In the genomic region with DNA sequence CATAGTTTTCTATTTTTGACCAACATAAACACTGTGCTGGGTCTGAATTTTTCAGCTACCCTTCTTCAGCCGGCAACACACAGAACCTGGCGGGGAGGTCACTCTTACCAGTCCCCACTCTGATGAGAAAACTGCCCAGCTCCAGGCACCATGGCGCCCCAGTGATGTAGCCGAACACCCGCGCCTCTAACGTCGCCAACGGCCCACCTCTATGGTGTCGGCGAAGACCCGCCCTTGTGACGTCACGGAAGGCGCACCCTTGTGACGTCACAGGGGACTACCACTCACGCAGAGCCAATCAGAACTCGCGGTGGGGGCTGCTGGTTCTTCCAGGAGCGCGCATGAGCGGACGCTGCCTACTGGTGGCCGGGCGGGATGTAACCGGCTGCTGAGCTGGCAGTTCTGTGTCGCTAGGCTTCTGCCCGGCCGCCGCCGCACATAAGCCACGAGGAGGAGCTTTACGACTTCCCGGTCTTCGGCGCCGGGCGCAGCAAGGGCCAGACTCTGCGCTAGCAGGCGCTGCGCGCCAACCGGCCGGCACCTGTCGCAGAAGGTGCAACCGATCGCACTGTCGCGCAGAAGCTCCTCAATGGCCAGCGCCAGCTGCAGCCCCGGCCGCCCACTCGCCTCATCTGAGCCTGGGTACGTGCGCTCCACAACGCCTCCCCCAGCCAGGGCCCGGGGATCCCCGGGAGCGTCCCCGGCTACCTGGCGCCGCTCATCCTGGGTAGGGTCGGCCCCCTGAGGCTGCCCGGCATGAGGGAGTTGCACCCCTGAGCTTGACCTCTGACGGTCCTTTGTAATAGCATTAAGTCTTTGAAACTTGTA, we compare ENCODE assay signal across 8 cellular contexts.
DNase-seq lines count a peak whose midpoint lies in the region; ATAC-seq and TF ChIP-seq lines count a peak whose summit lies in the region.
"Not testable (repeated sequence)": the region's sequence is repeated elsewhere in the genome, so short reads cannot be mapped to it uniquely, and the experiment has no call there.

No MANE protein-coding gene starts in this region.

- peak; percentile 16 to 74 (median 60) for TF ChIP-seq CTCF in esophagus squamous epithelium (IDR thresholded peaks at IDR 0.05)
- TF ChIP-seq CTCF in mesothelial cell of epicardium (IDR thresholded peaks at IDR 0.05; ENCODE audit: unreplicated experiment), result not testable (repeated sequence)

- peak overlapping the region; percentile 97 for H3K4me3 Mint-ChIP-seq in mesothelial cell of epicardium

- H3K4me3 ChIP-seq in esophagus squamous epithelium, result peak overlapping the region; percentile 52 to 72 (median 64)

- H3K9me3 Mint-ChIP-seq in mesothelial cell of epicardium, result not testable (repeated sequence)

- peak in 3 of 4 donors; percentile 89 to 90 (median 89) for TF ChIP-seq POLR2A in esophagus squamous epithelium (IDR thresholded peaks at IDR 0.05)

- intact Hi-C loops in esophagus squamous epithelium (cut with DNase I), result not testable (repeated sequence)

- 0% methylated on average over 1 of the region's 65 CpGs for WGBS in esophagus squamous epithelium, 2 donors

- not testable (repeated sequence) for H3K36me3 ChIP-seq in esophagus squamous epithelium

- peak overlapping the region; percentile 87 to 92 (median 90) for H3K27ac ChIP-seq in esophagus squamous epithelium

- not testable (repeated sequence) for H3K4me1 Mint-ChIP-seq in mesothelial cell of epicardium

- H3K27me3 Mint-ChIP-seq in mesothelial cell of epicardium (ENCODE audit: low read depth), result not testable (repeated sequence)

- H3K36me3 Mint-ChIP-seq in mesothelial cell of epicardium, result not testable (repeated sequence)

- H3K27me3 ChIP-seq in esophagus squamous epithelium, result not testable (repeated sequence)

- peaks cover 0 to 14% (median 3%) of the 10 kb centered on the region in 3 donors for H3K4me1 ChIP-seq in esophagus squamous epithelium

- peak; percentile 100 for ATAC-seq in GM19035 (IDR thresholded peaks at IDR 0.05; ENCODE audit: unreplicated experiment)
- peak; percentile 97 for ATAC-seq in HG03060 (IDR thresholded peaks at IDR 0.05; ENCODE audit: low read depth, unreplicated experiment)

- peak; percentile 98 for DNase-seq in Ammon's horn (ENCODE audit: low spot score)
- DNase-seq in RKO (ENCODE audit: low spot score), result peak; percentile 99
- DNase-seq in activated effector memory CD4-positive, alpha-beta T cell treated with Interleukin-2 at 50 U/mL for 16 hours, result peak; percentile 98
- DNase-seq in esophagus squamous epithelium (lab: John Stamatoyannopoulos, UW), result not testable (repeated sequence)
- peak; percentile 99 for DNase-seq in mesothelial cell of epicardium (ENCODE audit: low spot score in 2 of 2, unreplicated experiment in 2 of 2)
- DNase-seq in stimulated activated CD4-positive, alpha-beta T cell treated with anti-CD3 and anti-CD28 coated beads, Interleukin-4, amount 100 ng/mL, for 4 hours, result peak; percentile 97 to 99

- H3K9me3 ChIP-seq in esophagus squamous epithelium, result not testable (repeated sequence)

- H3K27ac Mint-ChIP-seq in mesothelial cell of epicardium, result peak overlapping the region; percentile 100
